19 cellular contexts compared by ENCODE assay signal in genomic region chr2:71655498-71655897, GRCh38.
DNase-seq lines count a peak whose midpoint lies in the region; ATAC-seq, FAIRE-seq and TF ChIP-seq lines count a peak whose summit lies in the region.
"Had no signal": no experiment of that assay in that cellular context is flagged by ENCODE, and none has a peak within 500 bp of the region (broad histone marks: within the 10 kb centered on the region; RNA-seq: fewer than 3 reads in every experiment).

No MANE protein-coding gene starts in this region.

- no peak for TF ChIP-seq POLR2A in H54 (IDR thresholded peaks at IDR 0.05; ENCODE audit: low read depth, low read length)

- peaks cover 5% of the 10 kb centered on the region for H3K4me1 Mint-ChIP-seq in endothelial cell (ENCODE audit: unreplicated experiment)
- H3K4me1 Mint-ChIP-seq: CD4-positive, alpha-beta memory T cell; GM23338 had no signal

- peaks cover 16% of the 10 kb centered on the region for H3K27me3 Mint-ChIP-seq in endothelial cell (ENCODE audit: unreplicated experiment)

- H3K4me3 Mint-ChIP-seq in endothelial cell (ENCODE audit: unreplicated experiment), result peak overlapping the region; percentile 82
- H3K4me3 Mint-ChIP-seq: CD4-positive, alpha-beta memory T cell; GM23338; HFFc6 had no signal

- peaks cover 63% of the 10 kb centered on the region for H3K36me3 Mint-ChIP-seq in endothelial cell (ENCODE audit: low read depth, unreplicated experiment)

- peak overlapping the region; percentile 9 for H3K27ac Mint-ChIP-seq in endothelial cell (ENCODE audit: unreplicated experiment)
- H3K27ac Mint-ChIP-seq: CD4-positive, alpha-beta memory T cell; GM23338; HFFc6 had no signal

- H3K9me3 Mint-ChIP-seq in endothelial cell (ENCODE audit: unreplicated experiment), result peaks cover 9% of the 10 kb centered on the region

- TF ChIP-seq CTCF in endothelial cell (IDR thresholded peaks at IDR 0.05; ENCODE audit: unreplicated experiment) (no peak), omental fat pad (IDR thresholded peaks at IDR 0.05) (no peak)

- DNase-seq in NCI-H510A treated with DMSO at 0.1 percent for 48 hours (lab: John Stamatoyannopoulos, UW) (peak; percentile 25), NCI-H510A (lab: John Stamatoyannopoulos, UW) (no peak), H54 (ENCODE audit: insufficient read length, low spot score) (no peak), endothelial cell (ENCODE audit: low spot score) (no peak), omental fat pad (ENCODE audit: low spot score) (no peak), NCI-H1694 treated with DMSO at 0.1 percent for 48 hours (lab: John Stamatoyannopoulos, UW) (no peak), SIG-M5 treated with dmso at 0.1 percent for 504 hours (lab: John Stamatoyannopoulos, UW; ENCODE audit: unreplicated experiment) (no peak)
- DNase-seq: 8988T; C1 segment of cervical spinal cord; Calu3; CD4-positive, alpha-beta memory T cell; COR-L47; DMS53; DMS79 treated with DMSO at 0.1 percent for 48 hours; GF-D8; HFFc6 had no signal

- ATAC-seq in omental fat pad (ENCODE audit: low FRiP score), result no peak
- ATAC-seq: GM23338 had no signal

- FAIRE-seq in H54 (lab: Jason Lieb, UNC), result peak; percentile 20
- FAIRE-seq: GM12891, GM18507 had no signal
